Comparison of ENCODE assay signal across 21 cellular contexts in the genomic region with DNA sequence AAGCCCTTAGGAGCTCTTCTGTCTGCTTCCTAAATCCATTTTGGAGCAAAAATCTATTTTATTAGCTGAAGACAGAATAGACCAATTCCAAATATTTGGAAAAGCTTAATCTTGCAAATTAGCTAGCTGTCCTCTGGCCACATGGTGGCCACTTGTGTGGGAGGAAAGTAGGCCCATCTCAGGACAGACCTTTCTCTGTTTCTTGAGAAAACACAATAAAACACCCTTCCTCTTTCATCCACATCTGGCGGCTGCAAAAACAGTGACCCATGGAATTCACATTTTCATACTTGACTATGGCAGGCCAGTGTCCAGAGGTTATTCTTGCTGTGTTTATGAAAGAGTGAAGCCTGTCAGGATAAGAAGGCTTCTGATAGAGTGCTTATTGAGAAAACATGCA.
"Had no signal": no experiment of that assay in that cellular context is flagged by ENCODE, and none has a peak within 500 bp of the region (broad histone marks: within the 10 kb centered on the region; RNA-seq: fewer than 3 reads in every experiment).

No MANE protein-coding gene starts in this region.

- H3K27me3 Mint-ChIP-seq: IgD-negative memory B cell had no signal

- H3K4me3 ChIP-seq: K562, SJCRH30 had no signal

- H3K27ac Mint-ChIP-seq: IgD-negative memory B cell had no signal

- H3K4me2 ChIP-seq: KMS-11 had no signal

- H3K27ac ChIP-seq: HL-60, KMS-11, RWPE1, SJCRH30 had no signal

- H3K36me3 ChIP-seq: SJCRH30 had no signal

- H3K4me1 Mint-ChIP-seq: IgD-negative memory B cell had no signal

- H3K4me1 ChIP-seq: SJCRH30 had no signal

- ATAC-seq: K562 had no signal

- DNase-seq: Kasumi-1, MM.1S, NCI-H1092 treated with DMSO at 0.1 percent for 48 hours, NCI-H1436, NCI-H187, NCI-H2029, NCI-H2081 treated with DMSO at 0.1 percent for 48 hours, NCI-H2171, NCI-H226, NCI-H446, NCI-H510A, NCI-H524 treated with DMSO at 0.1 percent for 48 hours, NCI-H69, NCI-H774, SHP77 treated with DMSO at 0.1 percent for 48 hours, SJCRH30 had no signal

- H3K9ac ChIP-seq: KMS-11 had no signal

- H3K9me3 ChIP-seq: SJCRH30 had no signal

- H3K27me3 ChIP-seq: SJCRH30 had no signal
